Comparison of ENCODE assay signal across 1 cellular context in genomic region chr1:10430216-10431064, GRCh38.
TF ChIP-seq lines count a peak whose summit lies in the region.

TSS of gene CENPS (plus strand) at chr1:10430433. CDS start at chr1:10430518, 85 bp downstream.

TF ChIP-seq in HepG2, 621 proteins besides CTCF, POLR2A, EP300 and RAD21 (continued from another document and continues in another):
- TF ChIP-seq KIAA2018 (CRISPR knock-in tag; IDR thresholded peaks at IDR 0.05; ENCODE audit: borderline replicate concordance) (peak; percentile 71; the same call in 1 of the 2 replicates), ZBTB33 (CRISPR knock-in tag; IDR thresholded peaks at IDR 0.05) (peak; percentile 49; the same call in 1 of the 2 replicates), ZNF207 (IDR thresholded peaks at IDR 0.05; ENCODE audit: borderline replicate concordance) (no peak), PITX1 (CRISPR knock-in tag; IDR thresholded peaks at IDR 0.05) (peak; percentile 26), ZNF746 (CRISPR knock-in tag; IDR thresholded peaks at IDR 0.05) (peak; percentile 78), CCDC6 (CRISPR knock-in tag; IDR thresholded peaks at IDR 0.05) (peak; percentile 100), SOX5 (CRISPR knock-in tag; IDR thresholded peaks at IDR 0.05; ENCODE audit: borderline replicate concordance) (peak; percentile 11; the same call in 1 of the 2 replicates), ZNF180 (CRISPR knock-in tag; IDR thresholded peaks at IDR 0.05; ENCODE audit: borderline replicate concordance, low read depth) (0 out of 2 replicates have a peak, but pooled peaks have one; percentile 70), NFYB (CRISPR knock-in tag; IDR thresholded peaks at IDR 0.05) (no peak), ZNF557 (CRISPR knock-in tag; IDR thresholded peaks at IDR 0.05) (peak; percentile 79; the same call in 1 of the 2 replicates), CBFB (CRISPR knock-in tag; IDR thresholded peaks at IDR 0.05) (peak; percentile 87), TIGD3 (CRISPR knock-in tag; IDR thresholded peaks at IDR 0.05; ENCODE audit: borderline replicate concordance) (no peak), ZMAT3 (CRISPR knock-in tag; conservative IDR thresholded peaks at IDR 0.05) (peak; percentile 74; the same call in 1 of the 2 replicates), ZNF451 (CRISPR knock-in tag; IDR thresholded peaks at IDR 0.05) (peak; percentile 86; the same call in 1 of the 2 replicates), TCF7L2 (IDR thresholded peaks at IDR 0.05; ENCODE audit: low read depth, low read length) (no peak), ZFP90 (CRISPR knock-in tag; IDR thresholded peaks at IDR 0.05; ENCODE audit: borderline replicate concordance) (peak; percentile 87; the same call in 1 of the 2 replicates), ZBTB44 (CRISPR knock-in tag; IDR thresholded peaks at IDR 0.05) (peak; percentile 12; the same call in 1 of the 2 replicates), STAG1 (CRISPR knock-in tag; IDR thresholded peaks at IDR 0.05) (peak; percentile 67), SKIL (CRISPR knock-in tag; IDR thresholded peaks at IDR 0.05; ENCODE audit: borderline replicate concordance) (peak; percentile 71; the same call in 1 of the 2 replicates), ZNF678 (CRISPR knock-in tag; IDR thresholded peaks at IDR 0.05) (0 out of 2 replicates have a peak, but pooled peaks have one; percentile 91), ZBTB8A (CRISPR knock-in tag; IDR thresholded peaks at IDR 0.05; ENCODE audit: borderline replicate concordance, low read depth) (peak; percentile 55; the same call in 1 of the 2 replicates), ZIK1 (CRISPR knock-in tag; IDR thresholded peaks at IDR 0.05; ENCODE audit: borderline replicate concordance, low read depth) (peak; percentile 35; the same call in 1 of the 2 replicates), POLR2G (IDR thresholded peaks at IDR 0.05; ENCODE audit: low read depth, low read length) (peak; percentile 80), IKZF4 (CRISPR knock-in tag; IDR thresholded peaks at IDR 0.05; ENCODE audit: borderline replicate concordance, low read depth, not compliant biosample characterization) (peak; percentile 69), HOXD1 (CRISPR knock-in tag; IDR thresholded peaks at IDR 0.05) (peak; percentile 83), SKI (IDR thresholded peaks at IDR 0.05; ENCODE audit: partially characterized antibody) (no peak), SNAPC5 (CRISPR knock-in tag; IDR thresholded peaks at IDR 0.05; ENCODE audit: borderline replicate concordance) (peak; percentile 96), SRY (CRISPR knock-in tag; IDR thresholded peaks at IDR 0.05) (peak; percentile 98; the same call in 1 of the 2 replicates), ZBTB42 (CRISPR knock-in tag; IDR thresholded peaks at IDR 0.05) (peak; percentile 85; the same call in 1 of the 2 replicates), TBL1XR1 (IDR thresholded peaks at IDR 0.05; ENCODE audit: borderline replicate concordance, low read length, partially characterized antibody) (peak; percentile 63), CHCHD3 (CRISPR knock-in tag; IDR thresholded peaks at IDR 0.05) (peak; percentile 94), ZNF788 (CRISPR knock-in tag; IDR thresholded peaks at IDR 0.05; ENCODE audit: borderline replicate concordance) (peak; percentile 75; the same call in 1 of the 2 replicates), SNRNP70 (IDR thresholded peaks at IDR 0.05; ENCODE audit: low read depth, low read length) (no peak), ZNF3 (CRISPR knock-in tag; IDR thresholded peaks at IDR 0.05) (no peak), ZNF784 (CRISPR knock-in tag; IDR thresholded peaks at IDR 0.05; ENCODE audit: borderline replicate concordance) (peak; percentile 96), ZNF143 (CRISPR knock-in tag; IDR thresholded peaks at IDR 0.05) (peak; percentile 90), HNF1A (IDR thresholded peaks at IDR 0.05; ENCODE audit: low read depth) (no peak), HNF1A (CRISPR knock-in tag; IDR thresholded peaks at IDR 0.05; ENCODE audit: borderline replicate concordance) (peak; percentile 69; the same call in 1 of the 2 replicates)
